13 cellular contexts compared by ENCODE assay signal in the genomic region with DNA sequence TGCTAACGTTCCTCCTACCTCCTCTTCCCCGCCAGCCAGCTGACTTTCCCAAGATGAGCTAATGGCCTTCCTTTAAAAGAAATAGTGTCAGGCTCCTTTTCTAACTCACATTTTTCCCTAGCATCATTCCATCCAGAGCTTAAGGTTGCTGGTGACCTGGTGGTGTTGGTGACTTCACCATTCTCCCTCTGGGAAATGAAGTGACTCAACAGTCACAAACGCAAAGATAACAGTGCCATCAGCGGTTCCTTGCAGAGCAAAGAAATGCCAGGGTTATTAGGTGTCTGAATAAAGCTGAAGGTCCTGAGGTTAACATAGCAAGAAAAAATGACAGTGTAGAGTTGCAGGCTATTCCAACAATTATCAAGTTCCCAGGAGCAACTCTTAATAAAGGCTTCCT.
DNase-seq lines count a peak whose midpoint lies in the region; ATAC-seq and TF ChIP-seq lines count a peak whose summit lies in the region.
"Had no signal": no experiment of that assay in that cellular context is flagged by ENCODE, and none has a peak within 500 bp of the region (broad histone marks: within the 10 kb centered on the region; RNA-seq: fewer than 3 reads in every experiment).

No MANE protein-coding gene starts in this region.

- no peak overlapping the region for H3K4me2 ChIP-seq in GM23248 (ENCODE audit: unreplicated experiment)

- no peak for ATAC-seq in HG03520 (IDR thresholded peaks at IDR 0.05; ENCODE audit: unreplicated experiment)
- ATAC-seq: activated CD8-positive, alpha-beta T cell treated with anti-CD3 and anti-CD28 coated beads for 36 hours; left lung had no signal

- no peak for TF ChIP-seq CTCF in fibroblast of the aortic adventitia (IDR thresholded peaks at IDR 0.05; ENCODE audit: insufficient read depth, low read length)

- peak overlapping the region; percentile 50 for H3K27ac ChIP-seq in GM23248
- peak overlapping the region; percentile 56 for H3K27ac ChIP-seq in SJSA1
- H3K27ac ChIP-seq: left lung, Peyer's patch had no signal

- no peaks in the 10 kb centered on the region for H4K20me1 ChIP-seq in GM23248 (ENCODE audit: insufficient read depth)

- in situ Hi-C loops in GM23248 (cut with MboI) = no loop called here

- no peak overlapping the region for H3K4me3 ChIP-seq in GM23248
- no peak overlapping the region for H3K4me3 ChIP-seq in SJSA1
- no peak overlapping the region for H3K4me3 ChIP-seq in fibroblast of the aortic adventitia (ENCODE audit: low read depth, low read length)
- H3K4me3 ChIP-seq: left lung, Peyer's patch had no signal

- WGBS in GM23248 (ENCODE audit: low coverage in 1 of 2, low lambda C conversion rate in 2 of 2, missing lambda C conversion rate in 2 of 2), 2 experiments = 20 to 24% methylated on average over 4 of the region's 4 CpGs

- H3F3A ChIP-seq in GM23248 (ENCODE audit: insufficient read depth) = peaks cover 18% of the 10 kb centered on the region

- H3K36me3 ChIP-seq in GM23248 (ENCODE audit: low read depth) (no peaks in the 10 kb centered on the region), SJSA1 (no peaks in the 10 kb centered on the region)
- H3K36me3 ChIP-seq: left lung, Peyer's patch had no signal

- H3K4me1 ChIP-seq in GM23248 (ENCODE audit: insufficient read depth) (peaks cover 23% of the 10 kb centered on the region), SJSA1 (replicated peaks) (peaks cover 24% of the 10 kb centered on the region)

- no peaks in the 10 kb centered on the region for H3K9me3 ChIP-seq in GM23248 (ENCODE audit: low read depth)
- no peaks in the 10 kb centered on the region for H3K9me3 ChIP-seq in SJSA1 (replicated peaks)
- H3K9me3 ChIP-seq: left lung, Peyer's patch had no signal

- no peaks in the 10 kb centered on the region for H3K27me3 ChIP-seq in GM23248 (replicated peaks; ENCODE audit: insufficient read depth)
- no peaks in the 10 kb centered on the region for H3K27me3 ChIP-seq in SJSA1 (replicated peaks)
- H3K27me3 ChIP-seq: left lung, Peyer's patch had no signal

- H2AFZ ChIP-seq in GM23248 = no peak overlapping the region

- peak; percentile 84 for DNase-seq in GM23248
- DNase-seq in SJSA1 (ENCODE audit: low read depth in 1 of 2, low spot score in 2 of 2) = peak; percentile 73 to 84
- DNase-seq in fibroblast of the aortic adventitia (ENCODE audit: low read depth) = peak; percentile 47
- peak; percentile 17 for DNase-seq in stromal cell of bone marrow (ENCODE audit: low read depth)
- no peak for DNase-seq in activated T-cell treated with anti-CD3 and anti-CD28 coated beads, Interleukin-2, amount 50 U/mL, for 1 hour
- DNase-seq in SKM-1 treated with dmso at 0.1 percent for 144 hours (lab: John Stamatoyannopoulos, UW; ENCODE audit: unreplicated experiment) = no peak
- DNase-seq: activated CD8-positive, alpha-beta T cell treated with anti-CD3 and anti-CD28 coated beads for 36 hours; head of caudate nucleus; left lung; NCI-H1105 treated with DMSO at 0.1 percent for 48 hours; NCI-H446; Peyer's patch had no signal

- no peak overlapping the region for H3K9ac ChIP-seq in GM23248

- no peaks in the 10 kb centered on the region for H3K79me2 ChIP-seq in GM23248 (ENCODE audit: insufficient read depth)

- no peaks in the 10 kb centered on the region for H3K9me2 ChIP-seq in GM23248 (ENCODE audit: insufficient read depth)

Comparison
In these comparisons a context has a peak if more than half of its experiments do, and no peak if none do; other contexts are left out.
1. DNase-seq: peak in GM23248 (single experiment), SJSA1 (2 of 2), fibroblast of the aortic adventitia (single experiment) and stromal cell of bone marrow (single experiment); none in activated T-cell treated with anti-CD3 and anti-CD28 coated beads, Interleukin-2, amount 50 U/mL, for 1 hour (single experiment) and SKM-1 treated with dmso at 0.1 percent for 144 hours (single experiment).